8 cellular contexts compared by ENCODE assay signal in the genomic region with DNA sequence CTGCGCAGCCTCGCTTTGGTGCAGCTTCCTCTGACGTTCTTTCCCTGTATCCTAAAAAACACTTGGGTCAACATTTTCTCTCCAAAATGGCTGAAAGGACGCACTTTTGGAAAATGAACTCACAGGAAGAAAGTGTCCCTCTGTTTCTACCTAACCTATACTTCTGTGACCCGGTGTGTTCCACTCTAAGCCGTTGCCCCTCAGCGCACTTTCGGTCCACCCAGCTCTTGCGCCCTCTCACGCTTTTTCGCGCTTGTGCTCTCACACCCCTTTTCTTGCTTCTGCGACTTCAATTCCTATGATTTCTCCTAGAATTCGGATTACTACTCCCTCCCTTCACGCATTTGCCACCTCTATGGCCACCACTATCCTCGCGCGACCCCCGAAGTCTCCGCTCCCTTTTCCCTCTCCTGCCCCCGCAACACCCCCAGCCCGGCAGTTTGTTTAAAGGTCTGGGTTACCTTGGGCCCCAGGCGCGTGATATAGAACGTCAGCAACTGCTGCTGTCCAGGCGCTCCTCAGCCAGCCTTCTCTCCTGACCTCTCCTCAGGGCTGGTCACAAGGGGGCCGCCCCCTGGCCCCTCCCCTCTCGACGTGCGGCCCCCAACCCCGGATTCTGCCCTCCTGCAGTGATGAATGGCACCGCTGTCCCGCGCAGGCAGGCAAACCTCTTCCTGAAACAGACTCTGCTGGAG. TPM values are rescaled to one million over a fixed set of nuclear protein-coding genes. Genes with fewer than 3 reads are reported as not detected.
A peak's percentile ranks its signal among the peaks of the same experiment; 100 is the strongest.
DNase-seq lines count a peak whose midpoint lies in the region; ATAC-seq, FAIRE-seq and TF ChIP-seq lines count a peak whose summit lies in the region.

Gene USP51, minus strand, starts transcription at position 534 of the 695 bp plus-strand sequence. CDS start 909 bp downstream, outside the sequence.

- peak; percentile 8 for DNase-seq in BE2C
- no peak for DNase-seq in SJSA1 (ENCODE audit: low read depth in 1 of 2, low spot score in 2 of 2)
- peak; percentile 37 for DNase-seq in bronchial epithelial cell (ENCODE audit: low read depth)
- peak; percentile 62 for DNase-seq in iPS-NIHi7 (ENCODE audit: extremely low spot score)
- no peak for DNase-seq in effector CD8-positive, alpha-beta T cell (lab: John Stamatoyannopoulos, UW)

- ATAC-seq in GM18867 (IDR thresholded peaks at IDR 0.05; ENCODE audit: unreplicated experiment) (peak; percentile 60), HG03097 (IDR thresholded peaks at IDR 0.05; ENCODE audit: low FRiP score, unreplicated experiment) (peak; percentile 52)

- peak; percentile 16; the same call in 1 of the 2 replicates for TF ChIP-seq CTCF in BE2C (IDR thresholded peaks at IDR 0.05; ENCODE audit: low read depth, low read length)
- TF ChIP-seq CTCF in bronchial epithelial cell (IDR thresholded peaks at IDR 0.05; ENCODE audit: insufficient read depth, low read length, severe bottlenecking): no peak

- H3K4me1 ChIP-seq in BE2C (no peaks in the 10 kb centered on the region), SJSA1 (replicated peaks) (peaks cover 3% of the 10 kb centered on the region; the same call in 1 of the 2 replicates)

- H3K27ac ChIP-seq in SJSA1: peak within 1 kb of the TSS; percentile 85
- H3K27ac ChIP-seq in skin epidermis: peak within 1 kb of the TSS; percentile 63 to 91 (median 82)

- H3K27me3 ChIP-seq in BE2C (no peaks in the 10 kb centered on the region), SJSA1 (replicated peaks) (no peaks in the 10 kb centered on the region), bronchial epithelial cell (ENCODE audit: control insufficient read depth, insufficient read depth, low read length) (no peaks in the 10 kb centered on the region)

- no peaks in the 10 kb centered on the region for H3K9me3 ChIP-seq in BE2C
- H3K9me3 ChIP-seq in SJSA1 (replicated peaks): no peaks in the 10 kb centered on the region

- H3K4me3 ChIP-seq in BE2C (ENCODE audit: low read depth, low read length): peak within 1 kb of the TSS; percentile 74
- peak within 1 kb of the TSS; percentile 56 for H3K4me3 ChIP-seq in SJSA1
- peak within 1 kb of the TSS; percentile 54 for H3K4me3 ChIP-seq in bronchial epithelial cell (ENCODE audit: low read depth, low read length)
- H3K4me3 ChIP-seq in skin epidermis: peak within 1 kb of the TSS; percentile 44 to 66 (median 58)

- no peak for FAIRE-seq in bronchial epithelial cell (lab: Jason Lieb, UNC)

- H3K36me3 ChIP-seq in BE2C (no peaks in the 10 kb centered on the region), SJSA1 (no peaks in the 10 kb centered on the region), bronchial epithelial cell (ENCODE audit: control insufficient read depth, insufficient read depth, low read length) (no peaks in the 10 kb centered on the region)

RNA-seq across cellular contexts. Expression of gene USP51, which starts in this region (rescaled TPM):
- 0.79 TPM for polyA plus RNA-seq in BE2C (2012; ENCODE audit: insufficient read depth, insufficient read length, low read depth)
- 1.8 and 1.9 TPM in 2 replicates for total RNA-seq in SJSA1 (2014; rRNA removed; shearing (Covaris generic))
- 0.13 and 0.26 TPM in 2 replicates for total RNA-seq in bronchial epithelial cell

Comparison
In these comparisons a context has a peak if more than half of its experiments do, and no peak if none do; other contexts are left out.
1. Peak in DNase-seq and H3K4me3 ChIP-seq in bronchial epithelial cell; RNA of the gene not detected or under 1 TPM.
2. DNase-seq: peak in BE2C (single experiment) and iPS-NIHi7 (single experiment); none in SJSA1 (0 of 2) and effector CD8-positive, alpha-beta T cell (single experiment).
3. Peak in every context shown above with its lines, with median percentiles within 50 percentile points of each other: H3K4me3 ChIP-seq.